15 cellular contexts compared by ENCODE assay signal in the genomic region with DNA sequence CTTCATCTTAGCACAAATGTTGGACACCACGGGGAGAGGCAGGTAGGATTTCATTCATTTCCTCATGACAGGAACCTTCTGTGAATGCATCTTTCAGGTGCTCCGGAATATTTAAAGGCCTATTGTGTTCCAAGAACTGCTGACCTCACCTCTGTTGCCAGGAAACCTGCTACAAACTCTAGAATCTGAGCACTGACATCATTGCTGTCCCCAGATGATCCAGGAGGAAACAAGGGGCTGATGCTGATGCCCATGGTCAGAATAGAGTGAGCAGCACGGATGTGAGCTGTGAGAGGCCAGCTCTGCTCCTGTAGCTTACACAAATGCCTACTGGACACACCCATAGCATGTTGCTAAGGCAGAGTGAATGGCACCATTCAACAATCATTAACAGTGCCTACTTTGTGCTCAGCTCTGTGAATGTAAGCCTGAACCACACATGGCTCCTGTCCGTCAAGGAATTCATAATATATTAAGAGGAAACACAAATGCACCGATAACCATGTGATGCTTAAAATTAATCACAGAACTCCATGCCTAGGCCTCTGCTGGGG.
"Had no signal": no experiment of that assay in that cellular context is flagged by ENCODE, and none has a peak within 500 bp of the region (broad histone marks: within the 10 kb centered on the region; RNA-seq: fewer than 3 reads in every experiment).

No MANE protein-coding gene starts in this region.

- H3K27ac Mint-ChIP-seq: activated T-helper 17 cell treated with anti-CD3 and anti-CD28 coated beads, Interleukin-2, amount 50 U/mL, for 72 hours; dendritic cell treated with granulocyte-macrophage colony-stimulating factor and Interleukin-4, amounts not matched to agents 40 ng/mL and 50 ng/mL, for 4 days; mesothelial cell of epicardium; neural progenitor cell; stimulated activated effector memory CD8-positive, alpha-beta T cell treated with anti-CD3 and anti-CD28 coated beads, Interleukin-12 subunit alpha, Interleukin-12 subunit beta, amount 100 ng/mL, for 72 hours had no signal

- DNase-seq: activated CD4-positive, CD25-positive, alpha-beta regulatory T cell treated with anti-CD3 and anti-CD28 coated beads, Interleukin-2, amount 50 U/mL, for 72 hours; activated naive CD4-positive, alpha-beta T cell treated with Interleukin-2 at 50 U/mL for 16 hours; activated T-cell treated with anti-CD3 and anti-CD28 coated beads for 4 hours; aorta; gastrocnemius medialis; heart right ventricle; kidney; stimulated activated CD4-positive, alpha-beta T cell treated with anti-CD3 and anti-CD28 coated beads, Interleukin-2, amount 100 ng/mL, for 24 hours; T-helper 1 cell; thyroid gland had no signal

- H3K4me1 Mint-ChIP-seq: activated T-helper 17 cell treated with anti-CD3 and anti-CD28 coated beads, Interleukin-2, amount 50 U/mL, for 72 hours; mesothelial cell of epicardium; neural progenitor cell; stimulated activated effector memory CD8-positive, alpha-beta T cell treated with anti-CD3 and anti-CD28 coated beads, Interleukin-12 subunit alpha, Interleukin-12 subunit beta, amount 100 ng/mL, for 72 hours had no signal

- ATAC-seq: activated T-helper 17 cell treated with anti-CD3 and anti-CD28 coated beads, Interleukin-2, amount 50 U/mL, for 72 hours; gastrocnemius medialis; stimulated activated effector memory CD8-positive, alpha-beta T cell treated with anti-CD3 and anti-CD28 coated beads, Interleukin-12 subunit alpha, Interleukin-12 subunit beta, amount 100 ng/mL, for 72 hours had no signal

- H3K4me3 Mint-ChIP-seq: activated T-helper 17 cell treated with anti-CD3 and anti-CD28 coated beads, Interleukin-2, amount 50 U/mL, for 72 hours; dendritic cell treated with granulocyte-macrophage colony-stimulating factor and Interleukin-4, amounts not matched to agents 40 ng/mL and 50 ng/mL, for 4 days; mesothelial cell of epicardium; neural progenitor cell; stimulated activated effector memory CD8-positive, alpha-beta T cell treated with anti-CD3 and anti-CD28 coated beads, Interleukin-12 subunit alpha, Interleukin-12 subunit beta, amount 100 ng/mL, for 72 hours had no signal

- H3K36me3 Mint-ChIP-seq: mesothelial cell of epicardium; neural progenitor cell; stimulated activated effector memory CD8-positive, alpha-beta T cell treated with anti-CD3 and anti-CD28 coated beads, Interleukin-12 subunit alpha, Interleukin-12 subunit beta, amount 100 ng/mL, for 72 hours had no signal

- H3K9me3 Mint-ChIP-seq: neural progenitor cell had no signal

- H3K27me3 Mint-ChIP-seq: activated T-helper 17 cell treated with anti-CD3 and anti-CD28 coated beads, Interleukin-2, amount 50 U/mL, for 72 hours; dendritic cell treated with granulocyte-macrophage colony-stimulating factor and Interleukin-4, amounts not matched to agents 40 ng/mL and 50 ng/mL, for 4 days had no signal
